In the genomic region with DNA sequence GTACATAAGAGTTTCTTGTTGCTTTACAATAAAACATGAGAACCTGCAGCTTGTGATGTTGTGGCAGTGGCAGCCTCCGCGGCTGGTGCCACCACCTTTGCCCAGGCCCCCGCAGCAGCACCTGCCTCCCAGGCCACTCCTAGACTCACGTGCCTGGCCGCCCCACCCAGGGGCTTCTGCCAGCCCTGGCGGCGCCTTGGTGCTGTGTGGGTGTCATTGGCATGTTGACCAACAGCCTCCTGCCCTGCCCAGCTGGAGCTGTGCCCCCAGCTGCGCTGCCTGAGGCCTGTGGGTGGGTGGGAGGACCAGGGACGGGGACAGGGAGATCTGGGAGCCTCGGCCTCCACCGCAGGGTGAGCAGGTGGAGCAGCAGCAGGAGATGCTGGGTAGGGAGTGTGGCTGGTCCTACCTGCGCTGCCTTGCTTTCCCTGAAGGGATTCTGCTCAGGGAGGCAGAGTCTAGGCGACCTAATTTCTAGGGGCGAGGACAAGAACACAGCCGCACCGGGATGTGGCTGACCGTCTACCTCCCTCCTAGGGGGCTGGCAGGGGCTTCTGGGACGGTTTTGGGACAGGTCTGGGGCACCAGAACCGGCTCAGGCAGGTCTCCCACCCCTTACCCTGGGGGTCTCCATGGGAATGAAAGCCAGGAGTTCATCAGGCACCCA, we compare ENCODE assay signal across 1 cellular context.
A peak's percentile ranks its signal among the peaks of the same experiment; 100 is the strongest.
TF ChIP-seq lines count a peak whose summit lies in the region.

No MANE protein-coding gene starts in this region.

TF ChIP-seq in K562, 482 proteins besides CTCF, POLR2A, EP300 and RAD21:
- TF ChIP-seq ZSCAN29 (IDR thresholded peaks at IDR 0.05) (no peak), SUPT5H (IDR thresholded peaks at IDR 0.05) (peak; percentile 63; the same call in 1 of the 2 replicates), HNRNPL (IDR thresholded peaks at IDR 0.05; ENCODE audit: low read depth, low read length) (0 out of 2 replicates have a peak, but pooled peaks have one; percentile 14), MYNN (IDR thresholded peaks at IDR 0.05) (0 out of 2 replicates have a peak, but pooled peaks have one; percentile 10), MYNN (CRISPR knock-in tag; IDR thresholded peaks at IDR 0.05) (no peak), ZNF217 (CRISPR knock-in tag; IDR thresholded peaks at IDR 0.05) (no peak), ZNF311 (CRISPR knock-in tag; IDR thresholded peaks at IDR 0.05) (no peak), NR2C2 (CRISPR knock-in tag; IDR thresholded peaks at IDR 0.05) (no peak), NR2C2 (tag; IDR thresholded peaks at IDR 0.05) (no peak), RBM14 (IDR thresholded peaks at IDR 0.05; ENCODE audit: borderline replicate concordance, insufficient read depth, low read depth, low read length) (0 out of 2 replicates have a peak, but pooled peaks have one; percentile 59), HMGN3 (IDR thresholded peaks at IDR 0.05; ENCODE audit: borderline replicate concordance, extremely low read depth, insufficient read length, low read depth, low read length) (peak; percentile 35), RBFOX2 (IDR thresholded peaks at IDR 0.05; ENCODE audit: low read depth, low read length) (peak; percentile 8; the same call in 1 of the 2 replicates)
- TF ChIP-seq, protein P1, sequence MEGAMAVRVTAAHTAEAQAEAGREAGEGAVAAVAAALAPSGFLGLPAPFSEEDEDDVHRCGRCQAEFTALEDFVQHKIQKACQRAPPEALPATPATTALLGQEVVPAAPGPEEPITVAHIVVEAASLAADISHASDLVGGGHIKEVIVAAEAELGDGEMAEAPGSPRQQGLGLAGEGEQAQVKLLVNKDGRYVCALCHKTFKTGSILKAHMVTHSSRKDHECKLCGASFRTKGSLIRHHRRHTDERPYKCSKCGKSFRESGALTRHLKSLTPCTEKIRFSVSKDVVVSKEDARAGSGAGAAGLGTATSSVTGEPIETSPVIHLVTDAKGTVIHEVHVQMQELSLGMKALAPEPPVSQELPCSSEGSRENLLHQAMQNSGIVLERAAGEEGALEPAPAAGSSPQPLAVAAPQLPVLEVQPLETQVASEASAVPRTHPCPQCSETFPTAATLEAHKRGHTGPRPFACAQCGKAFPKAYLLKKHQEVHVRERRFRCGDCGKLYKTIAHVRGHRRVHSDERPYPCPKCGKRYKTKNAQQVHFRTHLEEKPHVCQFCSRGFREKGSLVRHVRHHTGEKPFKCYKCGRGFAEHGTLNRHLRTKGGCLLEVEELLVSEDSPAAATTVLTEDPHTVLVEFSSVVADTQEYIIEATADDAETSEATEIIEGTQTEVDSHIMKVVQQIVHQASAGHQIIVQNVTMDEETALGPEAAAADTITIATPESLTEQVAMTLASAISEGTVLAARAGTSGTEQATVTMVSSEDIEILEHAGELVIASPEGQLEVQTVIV (CRISPR knock-in tag; IDR thresholded peaks at IDR 0.05; ENCODE audit: borderline replicate concordance): 0 out of 2 replicates have a peak, but pooled peaks have one; percentile 3
